In the genomic region with DNA sequence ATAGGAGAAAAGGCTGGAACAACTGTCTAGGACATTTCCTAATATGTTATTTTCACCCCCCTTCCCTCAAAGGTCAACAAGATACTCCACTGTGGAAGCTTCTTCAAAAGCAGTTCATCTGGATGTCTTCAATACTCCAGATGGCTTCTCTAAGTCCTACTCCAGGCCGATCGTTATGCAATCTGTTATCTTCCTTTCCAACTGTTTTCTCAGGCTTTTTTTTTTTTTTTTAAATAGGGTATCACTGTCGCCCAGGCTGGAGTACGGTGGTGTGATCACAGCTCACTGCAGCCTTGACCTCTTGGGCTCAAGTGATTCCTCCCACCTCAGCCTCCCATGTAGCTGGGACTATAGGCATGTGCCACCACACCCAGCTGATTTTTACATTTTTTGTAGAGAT, we compare ENCODE assay signal across 13 cellular contexts. TPM values are rescaled to one million over a fixed set of nuclear protein-coding genes. Genes with fewer than 3 reads are reported as not detected.
DNase-seq lines count a peak whose midpoint lies in the region; ATAC-seq, FAIRE-seq and TF ChIP-seq lines count a peak whose summit lies in the region.
"Had no signal": no experiment of that assay in that cellular context is flagged by ENCODE, and none has a peak within 500 bp of the region (broad histone marks: within the 10 kb centered on the region; RNA-seq: fewer than 3 reads in every experiment).

No MANE protein-coding gene starts in this region.

- no peak overlapping the region for H3K4me2 ChIP-seq in K562 (ENCODE audit: insufficient read depth, low read length)

- FAIRE-seq in K562 (lab: Jason Lieb, UNC) (peak; percentile 95), kidney (lab: Jason Lieb, UNC) (no peak)
- FAIRE-seq: GM19239 had no signal

- in situ Hi-C loops in K562 (cut with MboI), result no loop called here

- no peaks in the 10 kb centered on the region for H3K36me3 ChIP-seq in K562 (ENCODE audit: control insufficient read depth, insufficient read depth, low read length)
- H3K36me3 ChIP-seq in left ventricle myocardium inferior, result no peaks in the 10 kb centered on the region
- H3K36me3 ChIP-seq in tibial artery, result no peaks in the 10 kb centered on the region
- no peaks in the 10 kb centered on the region for H3K36me3 ChIP-seq in kidney (ENCODE audit: control insufficient read depth in 1 of 2, insufficient read depth in 2 of 2, low read length in 2 of 2)

- ATAC-seq in K562 (peak; percentile 85), HG02884 (IDR thresholded peaks at IDR 0.05; ENCODE audit: unreplicated experiment) (no peak)

- DNase-seq in NB4 (ENCODE audit: low read depth), result peak; percentile 20
- peak; percentile 60 to 82 (median 65) for DNase-seq in K562 (ENCODE audit: extremely low read depth in 1 of 4, low spot score in 3 of 4)
- no peak for DNase-seq in left ventricle myocardium inferior
- DNase-seq in tibial artery, result no peak
- no peak for DNase-seq in NCI-H1417 treated with DMSO at 0.1 percent for 48 hours (lab: John Stamatoyannopoulos, UW)
- DNase-seq in stimulated activated CD4-positive, alpha-beta T cell treated with anti-CD3 and anti-CD28 coated beads, Interleukin-4, amount 100 ng/mL, for 1 hour, result no peak
- no peak for DNase-seq in kidney
- DNase-seq: activated naive CD4-positive, alpha-beta T cell treated with anti-CD3 and anti-CD28 coated beads, Interleukin-2, amount 50 U/mL, for 16 hours; Caco-2; dorsolateral prefrontal cortex; NCI-H510A had no signal

- TF ChIP-seq POLR2A in NB4 (IDR thresholded peaks at IDR 0.05; ENCODE audit: extremely low read depth, insufficient read length) (no peak), K562 (conservative IDR thresholded peaks at IDR 0.05) (no peak)

- H3K9me3 ChIP-seq in K562 (replicated peaks; ENCODE audit: control insufficient read depth, insufficient read depth, low read depth, low read length), result no peaks in the 10 kb centered on the region
- no peaks in the 10 kb centered on the region for H3K9me3 ChIP-seq in left ventricle myocardium inferior (replicated peaks)
- H3K9me3 ChIP-seq in tibial artery, result no peaks in the 10 kb centered on the region
- H3K9me3 ChIP-seq in kidney (ENCODE audit: control insufficient read depth in 1 of 2, low read length in 2 of 2), result no peaks in the 10 kb centered on the region
- H3K9me3 ChIP-seq: Caco-2 had no signal

- H4K20me1 ChIP-seq in K562 (replicated peaks; ENCODE audit: control insufficient read depth, insufficient read depth, low read length), result no peaks in the 10 kb centered on the region

- TF ChIP-seq EP300 in K562 (IDR thresholded peaks at IDR 0.05; ENCODE audit: low read length), result peak; percentile 93

- H3K9me1 ChIP-seq in K562 (ENCODE audit: control insufficient read depth, insufficient read depth, low read length), result peaks cover 3% of the 10 kb centered on the region

- POLR2A ChIA-PET in K562 (lab: Yijun Ruan, JAX), result interaction anchor here (0.6 to 0.9 kb wide), 4 partner anchors 10 to 191 kb away, joined by 3 to 7 read pairs (median 4); partner anchors contain the start of gene FECH

- BruUV-seq in K562 (replicated peaks; lab: Mats Ljungman, UMichigan), result no TSS peak

- H3K4me1 ChIP-seq in K562 (replicated peaks in 1 of 2; ENCODE audit: control insufficient read depth in 2 of 2, insufficient read depth in 2 of 2, low read length in 2 of 2) (peaks cover 0 to 16% of the 10 kb centered on the region in 2 experiments; a peak in 4 of 5 replicates), left ventricle myocardium inferior (peaks cover 73% of the 10 kb centered on the region), tibial artery (peaks cover 0 to 91% (median 50%) of the 10 kb centered on the region in 4 donors), kidney (ENCODE audit: control insufficient read depth in 1 of 2, insufficient read depth in 1 of 2, low read depth in 1 of 2, low read length in 2 of 2) (peaks cover 0 to 6% of the 10 kb centered on the region in 2 donors)

- peak overlapping the region; percentile 78; the same call in 1 of the 2 replicates for H2AFZ ChIP-seq in K562 (ENCODE audit: low read depth, low read length)

- 5% methylated on average over 4 of the region's 4 CpGs for WGBS in K562 (ENCODE audit: insufficient coverage, low coverage, missing lambda C conversion rate)

- H3K27ac ChIP-seq in K562 (ENCODE audit: extremely low read depth, low read depth, low read length) (peak overlapping the region; percentile 67), left ventricle myocardium inferior (replicated peaks) (peak overlapping the region; percentile 74), tibial artery (peak overlapping the region; percentile 33 to 57), kidney (ENCODE audit: low read depth in 2 of 2, low read length in 2 of 2) (peak overlapping the region in 1 of 2 donors; percentile 27)
- H3K27ac ChIP-seq: dorsolateral prefrontal cortex had no signal

- H3K27me3 ChIP-seq in K562 (ENCODE audit: control insufficient read depth in 2 of 2, insufficient read depth in 2 of 2, low read length in 2 of 2) (no peaks in the 10 kb centered on the region), left ventricle myocardium inferior (ENCODE audit: low read depth) (no peaks in the 10 kb centered on the region), tibial artery (no peaks in the 10 kb centered on the region)
- H3K27me3 ChIP-seq: dorsolateral prefrontal cortex had no signal

- CTCF ChIA-PET in K562 (lab: Yijun Ruan, JAX; ENCODE audit: low intra/inter-chr PET ratio), result no interaction called here

- TF ChIP-seq RAD21 in K562 (CRISPR knock-in tag; conservative IDR thresholded peaks at IDR 0.05 in 1 of 2, IDR thresholded peaks at IDR 0.05 in 1 of 2), result no peak

- intact Hi-C loops in K562 (cut with micrococcal nuclease), result loop anchor here (5.0 to 10.0 kb wide), 2 partner anchors 78 to 109 kb away; no protein-coding TSS in a partner anchor
- intact Hi-C loops in left ventricle myocardium inferior (cut with micrococcal nuclease), result no loop called here
- intact Hi-C loops in tibial artery (cut with DNase I; ENCODE audit: low total_unique reads), result no loop called here
- intact Hi-C loops in kidney (cut with DNase I), result no loop called here

- TF ChIP-seq CTCF in NB4 (IDR thresholded peaks at IDR 0.05; ENCODE audit: low read depth, low read length) (no peak), K562 (IDR thresholded peaks at IDR 0.05 in 2 of 3, conservative IDR thresholded peaks at IDR 0.05 in 1 of 3; ENCODE audit: insufficient read depth in 2 of 3, low read depth in 1 of 3, low read length in 3 of 3) (no peak), left ventricle myocardium inferior (IDR thresholded peaks at IDR 0.05; ENCODE audit: borderline replicate concordance) (no peak), tibial artery (IDR thresholded peaks at IDR 0.05) (no peak), kidney (IDR thresholded peaks at IDR 0.05; ENCODE audit: borderline replicate concordance, extremely low read depth, insufficient read depth) (no peak)

- H3K9ac ChIP-seq in K562 (ENCODE audit: insufficient read depth in 1 of 2, low read depth in 2 of 2, low read length in 2 of 2) (no peak overlapping the region), kidney (ENCODE audit: low read length in 2 of 2) (no peak overlapping the region)

- H3K4me3 ChIP-seq in NB4 (ENCODE audit: low read depth, low read length) (no peak overlapping the region), K562 (no peak overlapping the region), left ventricle myocardium inferior (no peak overlapping the region), tibial artery (no peak overlapping the region), kidney (ENCODE audit: low read length in 2 of 2) (no peak overlapping the region)
- H3K4me3 ChIP-seq: dorsolateral prefrontal cortex had no signal

- H3K79me2 ChIP-seq in K562 (ENCODE audit: control insufficient read depth, insufficient read depth, low read length), result no peaks in the 10 kb centered on the region

TF ChIP-seq in K562, 482 proteins besides CTCF, POLR2A, EP300 and RAD21 (continues in another document):
- TF ChIP-seq RBM17 (IDR thresholded peaks at IDR 0.05; ENCODE audit: borderline replicate concordance, low read depth, low read length) (no peak), FOXM1 (IDR thresholded peaks at IDR 0.05; ENCODE audit: low read depth) (peak; percentile 90), FOXM1 (CRISPR knock-in tag; IDR thresholded peaks at IDR 0.05; ENCODE audit: low read depth) (no peak), ZNF384 (IDR thresholded peaks at IDR 0.05; ENCODE audit: low read depth, low read length) (peak; percentile 99), TEAD1 (CRISPR knock-in tag; IDR thresholded peaks at IDR 0.05) (no peak)
- TF ChIP-seq, protein P1, sequence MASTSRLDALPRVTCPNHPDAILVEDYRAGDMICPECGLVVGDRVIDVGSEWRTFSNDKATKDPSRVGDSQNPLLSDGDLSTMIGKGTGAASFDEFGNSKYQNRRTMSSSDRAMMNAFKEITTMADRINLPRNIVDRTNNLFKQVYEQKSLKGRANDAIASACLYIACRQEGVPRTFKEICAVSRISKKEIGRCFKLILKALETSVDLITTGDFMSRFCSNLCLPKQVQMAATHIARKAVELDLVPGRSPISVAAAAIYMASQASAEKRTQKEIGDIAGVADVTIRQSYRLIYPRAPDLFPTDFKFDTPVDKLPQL (IDR thresholded peaks at IDR 0.05; ENCODE audit: extremely low read depth, insufficient read length), result no peak

RNA-seq across cellular contexts. Expression of gene ATP8B1, which starts 26.3 kb away (rescaled TPM):
- 0.79 TPM in 1 of 2 replicates, not detected in the other for total RNA-seq in K562 (2011; cell fraction: chromatin; rRNA removed; ENCODE audit: low replicate concordance)
- under 0.01 and 0.13 TPM in 2 replicates for total RNA-seq in K562 (2011; cell fraction: nucleolus; rRNA removed)
- total RNA-seq in K562 (2011; cell fraction: nucleoplasm; rRNA removed), result 0.07 TPM in 1 of 2 replicates, not detected in the other
- 0.04 TPM in 1 of 2 replicates, not detected in the other for total RNA-seq in K562 (2014; rRNA removed)
- 0.04 and 0.22 TPM in 2 replicates for total RNA-seq in K562 (2014; rRNA removed; fragmentation: Illumina TruSeq; extraction: Trizol)
- 0.04 TPM in 1 of 2 replicates, not detected in the other for total RNA-seq in K562 (2015; rRNA removed; fragmentation: Illumina TruSeq; extraction: Trizol)
- total RNA-seq in K562 (2021), result 0.20 and 0.22 TPM in 2 replicates
- polyA plus RNA-seq in K562 (2011; rRNA removed), result 0.01 and 0.07 TPM in 2 replicates
- 0.01 and 0.55 TPM in 2 replicates for polyA plus RNA-seq in K562 (2011; cell fraction: cytosol; rRNA removed)
- 0.04 TPM in 1 of 2 replicates, not detected in the other for polyA plus RNA-seq in K562 (2011; cell fraction: nucleus; rRNA removed)
- 0.08 TPM in 2 replicates for polyA plus RNA-seq in K562 (2012)
- polyA plus RNA-seq in K562 (2014; fragmentation: Illumina TruSeq; extraction: Trizol), result 0.03 TPM in 1 of 2 replicates, not detected in the other
- polyA plus RNA-seq in K562 (2014; fragmentation: Nextera tagmentation; extraction: Ambion mirVana), result not detected
- 0.01 TPM in 1 of 2 replicates, not detected in the other for polyA plus RNA-seq in K562 (2014; rRNA removed)
- polyA minus RNA-seq in K562 (2011; rRNA and poly(A)+ RNA removed), result 0.14 and 0.24 TPM in 2 replicates
- not detected in 2 replicates for polyA minus RNA-seq in K562 (2011; cell fraction: cytosol; rRNA and poly(A)+ RNA removed)
- 0.22 TPM in 1 of 2 replicates, not detected in the other for polyA minus RNA-seq in K562 (2011; cell fraction: nucleus; rRNA and poly(A)+ RNA removed)
- 8.6 TPM for total RNA-seq in left ventricle myocardium inferior
- total RNA-seq in kidney, result 40.8 TPM
- 5.2 TPM for polyA plus RNA-seq in kidney (ENCODE audit: insufficient read depth, low read depth, low replicate concordance)

Comparison
In these comparisons a context has a peak if more than half of its experiments do, and no peak if none do; other contexts are left out.
1. DNase-seq: peak in NB4 (single experiment) and K562 (4 of 4); none in left ventricle myocardium inferior (single experiment), tibial artery (0 of 2), NCI-H1417 treated with DMSO at 0.1 percent for 48 hours (single experiment), stimulated activated CD4-positive, alpha-beta T cell treated with anti-CD3 and anti-CD28 coated beads, Interleukin-4, amount 100 ng/mL, for 1 hour (single experiment) and kidney (single experiment).